ENCODE assay signal across 8 cellular contexts in the genomic region with DNA sequence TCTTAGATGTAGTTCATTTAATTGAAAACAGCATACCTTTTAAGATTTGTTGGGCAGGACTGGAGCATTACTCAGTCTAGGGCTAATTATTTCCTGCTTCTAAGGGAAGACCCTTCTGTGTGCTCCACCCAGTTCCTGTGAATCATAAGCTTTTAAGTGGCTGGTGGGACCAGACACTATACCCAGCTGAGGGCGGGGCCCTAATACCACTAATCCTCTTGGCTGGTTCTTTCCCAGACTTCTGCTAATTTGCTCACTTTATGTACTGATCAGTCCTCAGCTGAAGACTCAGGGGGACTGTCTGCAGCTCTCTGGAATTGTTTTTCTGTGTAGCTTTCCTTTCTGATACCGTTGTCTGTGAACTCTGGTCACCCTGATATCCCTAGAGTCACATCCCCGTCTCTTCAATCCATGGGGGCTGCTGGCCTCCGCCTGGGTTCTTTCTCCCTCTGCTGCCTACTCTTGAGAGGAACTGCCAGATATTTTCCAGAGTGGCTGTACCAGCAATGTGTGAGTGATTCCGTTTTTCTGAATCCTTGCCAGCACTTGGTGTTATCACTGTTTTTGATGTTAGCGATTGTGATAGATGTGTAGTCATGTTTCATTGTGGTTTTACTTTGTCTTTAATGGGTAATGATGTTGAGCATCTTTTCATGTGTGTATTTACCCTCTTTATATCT. TPM values are rescaled to one million over a fixed set of nuclear protein-coding genes. Genes with fewer than 3 reads are reported as not detected.
DNase-seq lines count a peak whose midpoint lies in the region; ATAC-seq and TF ChIP-seq lines count a peak whose summit lies in the region.

No MANE protein-coding gene starts in this region.

- H3K4me3 ChIP-seq in BE2C (ENCODE audit: low read depth, low read length) = peak overlapping the region; percentile 1

- TF ChIP-seq CTCF in BE2C (IDR thresholded peaks at IDR 0.05; ENCODE audit: low read depth, low read length) = peak; percentile 45

- H3K9me3 ChIP-seq in BE2C = peaks cover 3% of the 10 kb centered on the region; the same call in 1 of the 2 replicates

- H3K4me1 ChIP-seq in BE2C = peaks cover 6% of the 10 kb centered on the region; the same call in 1 of the 2 replicates

- DNase-seq in BE2C = peak; percentile 74
- peak; percentile 20 for DNase-seq in NCI-H2196 treated with DMSO at 0.1 percent for 48 hours (lab: John Stamatoyannopoulos, UW; ENCODE audit: unreplicated experiment)
- peak; percentile 66 for DNase-seq in activated CD8-positive, alpha-beta memory T cell treated with anti-CD3 and anti-CD28 coated beads for 24 hours
- DNase-seq in fibroblast of gingiva (ENCODE audit: low read depth) = peak; percentile 36
- DNase-seq in stimulated activated CD4-positive, alpha-beta T cell treated with anti-CD3 and anti-CD28 coated beads, Interleukin-1b, Interleukin-23, amount 100 ng/mL, for 1 hour (ENCODE audit: low read depth in 2 of 2) = peak; percentile 15 to 49

- H3K27me3 ChIP-seq in BE2C = no peaks in the 10 kb centered on the region

- ATAC-seq in GM21576 (IDR thresholded peaks at IDR 0.05; ENCODE audit: unreplicated experiment) = no peak
- no peak for ATAC-seq in HG03565 (IDR thresholded peaks at IDR 0.05; ENCODE audit: unreplicated experiment)
- no peak for ATAC-seq in GM19328 (IDR thresholded peaks at IDR 0.05; ENCODE audit: unreplicated experiment)

- H3K36me3 ChIP-seq in BE2C = peaks cover 22% of the 10 kb centered on the region

RNA-seq across cellular contexts. Expression of a gene that starts 35.1 kb away (rescaled TPM):
- polyA plus RNA-seq in BE2C (2012; ENCODE audit: insufficient read depth, insufficient read length, low read depth) = 7.5 TPM

RNA-seq across cellular contexts. Expression of a gene that starts 35.9 kb away (rescaled TPM):
- 297 TPM for polyA plus RNA-seq in BE2C (2012; ENCODE audit: insufficient read depth, insufficient read length, low read depth)

RNA-seq across cellular contexts. Expression of a gene that starts 46.3 kb away (rescaled TPM):
- 18.0 TPM for polyA plus RNA-seq in BE2C (2012; ENCODE audit: insufficient read depth, insufficient read length, low read depth)

RNA-seq across cellular contexts. Expression of a gene that starts 46.6 kb away (rescaled TPM):
- 93.3 TPM for polyA plus RNA-seq in BE2C (2012; ENCODE audit: insufficient read depth, insufficient read length, low read depth)

Comparison
In these comparisons a context has a peak if more than half of its experiments do, and no peak if none do; other contexts are left out.
1. DNase-seq: peak in every context shown above with its lines; median percentile 74 in BE2C; 66 in activated CD8-positive, alpha-beta memory T cell treated with anti-CD3 and anti-CD28 coated beads for 24 hours; 36 in fibroblast of gingiva; 32 in stimulated activated CD4-positive, alpha-beta T cell treated with anti-CD3 and anti-CD28 coated beads, Interleukin-1b, Interleukin-23, amount 100 ng/mL, for 1 hour; 20 in NCI-H2196 treated with DMSO at 0.1 percent for 48 hours.